Comparison of ENCODE assay signal across 20 cellular contexts in the genomic region with DNA sequence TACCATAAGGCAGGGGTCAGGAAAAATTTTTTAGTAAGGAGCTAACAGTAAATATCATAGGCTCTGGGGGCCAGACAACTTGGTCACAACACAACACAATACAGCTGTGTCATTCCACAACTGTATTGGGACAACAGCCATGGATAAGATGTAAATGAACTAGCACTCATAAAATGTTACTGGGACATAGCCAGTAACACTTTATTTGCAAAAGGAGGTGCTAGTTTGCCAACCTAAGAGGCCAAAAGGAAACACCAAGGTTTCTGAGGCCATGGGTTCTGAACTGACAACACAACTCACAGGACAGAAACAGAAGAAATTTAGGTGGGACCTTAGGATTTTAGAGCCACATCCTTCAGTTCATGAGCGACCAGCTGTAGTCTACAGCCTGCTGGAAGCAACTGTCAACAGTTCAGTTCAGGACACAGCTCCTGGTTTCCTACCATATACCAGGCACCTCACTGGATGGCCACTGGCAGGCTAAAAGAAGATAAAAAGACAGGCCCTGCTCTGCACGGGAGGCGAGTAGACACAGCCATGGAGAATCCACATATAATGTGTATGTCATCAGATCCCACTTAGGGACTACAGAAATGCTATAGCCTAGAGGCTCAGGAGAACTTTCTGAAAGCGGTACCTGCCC.
"Had no signal": no experiment of that assay in that cellular context is flagged by ENCODE, and none has a peak within 500 bp of the region (broad histone marks: within the 10 kb centered on the region; RNA-seq: fewer than 3 reads in every experiment).

No MANE protein-coding gene starts in this region.

- H3K27me3 ChIP-seq: ascending aorta, breast epithelium, suprapubic skin had no signal

- DNase-seq: activated CD4-positive, alpha-beta T cell treated with anti-CD3 and anti-CD28 coated beads, Interleukin-2, amount 50 U/mL, for 1 hour; activated CD4-positive, CD25-positive, alpha-beta regulatory T cell treated with anti-CD3 and anti-CD28 coated beads, Interleukin-2, amount 50 U/mL, for 72 hours; activated CD8-positive, alpha-beta memory T cell treated with anti-CD3 and anti-CD28 coated beads for 24 hours; activated CD8-positive, alpha-beta memory T cell treated with anti-CD3 and anti-CD28 coated beads, Interleukin-2, amount 50 U/mL, for 48 hours; activated effector memory CD4-positive, alpha-beta T cell treated with Interleukin-2 at 50 U/mL for 16 hours; activated naive CD4-positive, alpha-beta T cell treated with anti-CD3 and anti-CD28 coated beads, Interleukin-2, amount 50 U/mL, for 16 hours; activated T-cell treated with anti-CD3 and anti-CD28 coated beads, Interleukin-2, amount 50 U/mL, for 48 hours; cerebellar nuclear complex; effector CD4-positive, alpha-beta T cell; foreskin fibroblast; SK-N-SH; stimulated activated naive CD4-positive, alpha-beta T cell treated with Interleukin-2 at 50 U/mL for 16 hours; T1000; trophoblast cell had no signal

- H3K4me1 ChIP-seq: ascending aorta, breast epithelium, suprapubic skin had no signal

- H3K9me2 ChIP-seq: SK-N-SH had no signal

- H3K9me3 Mint-ChIP-seq: mesothelial cell of epicardium, nephron had no signal

- H3K4me3 ChIP-seq: ascending aorta, breast epithelium, suprapubic skin had no signal

- H3K27ac Mint-ChIP-seq: mesothelial cell of epicardium, nephron had no signal

- H3K4me3 Mint-ChIP-seq: mesothelial cell of epicardium, nephron had no signal

- H3K36me3 ChIP-seq: breast epithelium had no signal

- ATAC-seq: esophagus mucosa had no signal

- H3K9me3 ChIP-seq: ascending aorta, breast epithelium, SK-N-SH, suprapubic skin had no signal

- H3K4me1 Mint-ChIP-seq: nephron had no signal

- H3K4me2 ChIP-seq: SK-N-SH had no signal

- H3K27ac ChIP-seq: ascending aorta, breast epithelium, suprapubic skin had no signal
